ENCODE assay signal across 8 cellular contexts in the genomic region with DNA sequence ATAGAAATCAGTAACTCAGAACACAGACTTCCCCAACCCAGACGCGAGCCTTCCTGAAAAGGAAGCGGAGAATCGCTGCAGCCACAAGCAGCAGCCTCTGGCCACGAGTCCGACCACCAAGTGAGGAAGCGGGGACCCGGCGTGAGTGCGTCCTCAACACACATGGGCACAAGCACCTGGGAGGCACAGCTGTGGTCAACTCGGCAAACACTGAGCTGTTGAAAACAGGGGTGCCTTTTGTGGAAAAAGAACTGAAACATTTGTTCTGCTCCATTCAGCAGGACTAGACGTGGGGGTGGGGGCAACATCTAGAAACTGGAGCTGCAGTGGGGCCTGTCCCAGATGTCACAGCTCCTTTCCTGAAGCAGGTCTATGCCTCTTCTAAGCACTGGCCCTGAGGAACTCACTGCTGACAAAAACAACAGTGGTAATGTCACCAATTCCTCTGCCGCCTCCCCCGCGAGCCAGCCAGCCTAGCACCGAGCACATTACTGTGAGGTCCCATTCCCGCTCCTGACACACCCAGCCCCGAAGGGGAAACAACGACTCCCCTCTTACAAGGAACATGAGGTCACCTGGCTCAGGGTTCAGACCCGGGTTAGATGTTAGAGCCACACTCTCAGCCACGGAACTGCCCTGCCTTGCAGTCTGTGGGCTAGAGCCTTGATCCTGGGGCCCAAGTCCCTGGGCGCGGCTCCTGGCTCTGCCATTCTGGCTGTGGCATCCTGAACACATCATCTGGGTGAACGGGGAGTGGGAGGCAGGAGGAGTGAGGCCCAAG. TPM values are rescaled to one million over a fixed set of nuclear protein-coding genes. Genes with fewer than 3 reads are reported as not detected.
DNase-seq lines count a peak whose midpoint lies in the region; ATAC-seq, FAIRE-seq and TF ChIP-seq lines count a peak whose summit lies in the region.

No MANE protein-coding gene starts in this region.

- H3K4me1 Mint-ChIP-seq in activated naive CD4-positive, alpha-beta T cell treated with anti-CD3 and anti-CD28 coated beads for 36 hours (ENCODE audit: low read depth) = peaks cover 79% of the 10 kb centered on the region
- peaks cover 11% of the 10 kb centered on the region for H3K4me1 Mint-ChIP-seq in Calu3 (ENCODE audit: low read depth, unreplicated experiment)

- intact Hi-C loops in activated naive CD4-positive, alpha-beta T cell treated with anti-CD3 and anti-CD28 coated beads for 36 hours (cut with micrococcal nuclease) = no loop called here
- intact Hi-C loops in Calu3 (cut with micrococcal nuclease; ENCODE audit: unreplicated experiment) = loop anchor here (10.0 kb wide), 1 partner anchor 223 kb away; no protein-coding TSS in a partner anchor

- ATAC-seq in HG03432 (IDR thresholded peaks at IDR 0.05; ENCODE audit: unreplicated experiment) = peak; percentile 42

- H3K36me3 Mint-ChIP-seq in activated naive CD4-positive, alpha-beta T cell treated with anti-CD3 and anti-CD28 coated beads for 36 hours (ENCODE audit: low read depth) = peaks cover 40% of the 10 kb centered on the region
- peaks cover 38% of the 10 kb centered on the region for H3K36me3 Mint-ChIP-seq in Calu3 (ENCODE audit: insufficient read depth, unreplicated experiment)

- peak overlapping the region; percentile 98 for H3K27ac Mint-ChIP-seq in activated naive CD4-positive, alpha-beta T cell treated with anti-CD3 and anti-CD28 coated beads for 36 hours
- no peak overlapping the region for H3K27ac Mint-ChIP-seq in Calu3 (ENCODE audit: unreplicated experiment)

- H3K9me3 Mint-ChIP-seq in activated naive CD4-positive, alpha-beta T cell treated with anti-CD3 and anti-CD28 coated beads for 36 hours = no peaks in the 10 kb centered on the region
- no peaks in the 10 kb centered on the region for H3K9me3 Mint-ChIP-seq in Calu3 (ENCODE audit: low read depth, unreplicated experiment)

- TF ChIP-seq CTCF in Calu3 (IDR thresholded peaks at IDR 0.05; ENCODE audit: unreplicated experiment) = no peak

- peak overlapping the region; percentile 49 for H3K4me3 Mint-ChIP-seq in activated naive CD4-positive, alpha-beta T cell treated with anti-CD3 and anti-CD28 coated beads for 36 hours
- no peak overlapping the region for H3K4me3 Mint-ChIP-seq in Calu3 (ENCODE audit: low read depth, unreplicated experiment)

- H3K27me3 Mint-ChIP-seq in activated naive CD4-positive, alpha-beta T cell treated with anti-CD3 and anti-CD28 coated beads for 36 hours (ENCODE audit: low read depth) = no peaks in the 10 kb centered on the region
- no peaks in the 10 kb centered on the region for H3K27me3 Mint-ChIP-seq in Calu3 (ENCODE audit: unreplicated experiment)

- no TSS peak for BruUV-seq in Calu3 (replicated peaks; lab: Mats Ljungman, UMichigan)

- CTCF ChIA-PET in activated naive CD4-positive, alpha-beta T cell treated with anti-CD3 and anti-CD28 coated beads for 36 hours (lab: Charles Lee) = interaction anchor here (0.5 to 5.5 kb wide), 13 partner anchors 10 to 227 kb away, joined by 3 to 103 read pairs (median 4); partner anchors contain the start of gene KDM8
- CTCF ChIA-PET in Calu3 (lab: Charles Lee) = no interaction called here

- peak; percentile 96 for FAIRE-seq in GM19239 (lab: Jason Lieb, UNC)

- peak; percentile 44 for DNase-seq in GM19239 (ENCODE audit: insufficient read length, low spot score)
- peak; percentile 79 for DNase-seq in activated naive CD4-positive, alpha-beta T cell treated with anti-CD3 and anti-CD28 coated beads for 36 hours
- DNase-seq in stimulated activated CD4-positive, alpha-beta T cell treated with anti-CD3 and anti-CD28 coated beads, Interleukin-4, amount 100 ng/mL, for 1 hour = peak; percentile 52
- DNase-seq in mesenteric fat pad (ENCODE audit: low spot score) = no peak
- DNase-seq in NCI-H1417 treated with DMSO at 0.1 percent for 48 hours (lab: John Stamatoyannopoulos, UW) = no peak
- no peak for DNase-seq in cortex of kidney (lab: John Stamatoyannopoulos, UW)
- DNase-seq in Calu3 = no peak

RNA-seq across cellular contexts. Expression of gene KDM8, which starts 28.9 kb away (rescaled TPM):
- total RNA-seq in activated naive CD4-positive, alpha-beta T cell treated with anti-CD3 and anti-CD28 coated beads for 36 hours = 10 to 100 TPM; 11.3 to 13.9 TPM
- total RNA-seq in mesenteric fat pad (3.5 TPM), Calu3 (2022) (8.4 and 10.2 TPM in 2 replicates)

RNA-seq across cellular contexts. Expression of gene NSMCE1, which starts 36.3 kb away (rescaled TPM):
- total RNA-seq in activated naive CD4-positive, alpha-beta T cell treated with anti-CD3 and anti-CD28 coated beads for 36 hours = 100 to 1,000 TPM; 112 to 117 TPM
- 39.6 TPM for total RNA-seq in mesenteric fat pad
- total RNA-seq in Calu3 (2022) = 74.9 and 83.2 TPM in 2 replicates

Comparison
In these comparisons a context has a peak if more than half of its experiments do, and no peak if none do; other contexts are left out.
1. DNase-seq: peak in GM19239 (single experiment), activated naive CD4-positive, alpha-beta T cell treated with anti-CD3 and anti-CD28 coated beads for 36 hours (single experiment) and stimulated activated CD4-positive, alpha-beta T cell treated with anti-CD3 and anti-CD28 coated beads, Interleukin-4, amount 100 ng/mL, for 1 hour (single experiment); none in mesenteric fat pad (single experiment), NCI-H1417 treated with DMSO at 0.1 percent for 48 hours (single experiment), cortex of kidney (single experiment) and Calu3 (single experiment).